Comparison of ENCODE assay signal across 1 cellular context in the genomic region with DNA sequence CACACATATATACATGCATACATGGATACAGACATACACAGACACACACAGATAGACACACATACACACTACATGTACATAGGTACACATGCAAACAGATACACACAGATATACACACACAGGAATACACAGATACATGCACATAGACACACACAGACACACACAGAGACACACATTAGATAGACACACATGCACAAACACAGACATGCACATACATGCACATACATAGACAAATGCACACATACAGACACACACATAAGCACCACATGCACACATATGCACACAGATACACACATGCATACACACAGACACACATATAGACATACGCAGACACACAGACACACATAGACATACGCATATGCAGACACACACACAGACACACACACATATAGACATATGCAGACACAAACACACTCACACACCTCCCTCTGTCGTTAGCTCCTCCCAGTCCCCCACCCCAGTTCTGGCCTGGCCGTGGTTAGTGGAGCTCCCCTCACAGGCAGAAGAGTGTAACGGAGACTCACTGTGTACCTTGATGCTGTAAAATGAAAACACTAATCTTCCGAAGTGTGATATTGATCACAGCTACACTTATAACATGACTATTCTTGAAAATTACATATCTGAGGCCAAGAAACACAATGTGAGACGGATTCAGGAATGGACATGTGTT.
TF ChIP-seq lines count a peak whose summit lies in the region.

No MANE protein-coding gene starts in this region.

TF ChIP-seq in HepG2, 621 proteins besides CTCF, POLR2A, EP300 and RAD21 (continued from another document and continues in another):
- TF ChIP-seq, protein P1, sequence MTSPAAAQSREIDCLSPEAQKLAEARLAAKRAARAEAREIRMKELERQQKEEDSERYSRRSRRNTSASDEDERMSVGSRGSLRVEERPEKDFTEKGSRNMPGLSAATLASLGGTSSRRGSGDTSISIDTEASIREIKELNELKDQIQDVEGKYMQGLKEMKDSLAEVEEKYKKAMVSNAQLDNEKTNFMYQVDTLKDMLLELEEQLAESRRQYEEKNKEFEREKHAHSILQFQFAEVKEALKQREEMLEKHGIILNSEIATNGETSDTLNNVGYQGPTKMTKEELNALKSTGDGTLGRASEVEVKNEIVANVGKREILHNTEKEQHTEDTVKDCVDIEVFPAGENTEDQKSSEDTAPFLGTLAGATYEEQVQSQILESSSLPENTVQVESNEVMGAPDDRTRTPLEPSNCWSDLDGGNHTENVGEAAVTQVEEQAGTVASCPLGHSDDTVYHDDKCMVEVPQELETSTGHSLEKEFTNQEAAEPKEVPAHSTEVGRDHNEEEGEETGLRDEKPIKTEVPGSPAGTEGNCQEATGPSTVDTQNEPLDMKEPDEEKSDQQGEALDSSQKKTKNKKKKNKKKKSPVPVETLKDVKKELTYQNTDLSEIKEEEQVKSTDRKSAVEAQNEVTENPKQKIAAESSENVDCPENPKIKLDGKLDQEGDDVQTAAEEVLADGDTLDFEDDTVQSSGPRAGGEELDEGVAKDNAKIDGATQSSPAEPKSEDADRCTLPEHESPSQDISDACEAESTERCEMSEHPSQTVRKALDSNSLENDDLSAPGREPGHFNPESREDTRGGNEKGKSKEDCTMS (CRISPR knock-in tag; conservative IDR thresholded peaks at IDR 0.05) = no peak
- TF ChIP-seq RFXAP (CRISPR knock-in tag; IDR thresholded peaks at IDR 0.05; ENCODE audit: borderline replicate concordance) (no peak), ZNF160 (CRISPR knock-in tag; IDR thresholded peaks at IDR 0.05) (no peak), ZNF615 (CRISPR knock-in tag; IDR thresholded peaks at IDR 0.05; ENCODE audit: borderline replicate concordance) (no peak), MYC (CRISPR knock-in tag; IDR thresholded peaks at IDR 0.05; ENCODE audit: borderline replicate concordance) (no peak), ZNF430 (CRISPR knock-in tag; IDR thresholded peaks at IDR 0.05) (no peak), ZKSCAN8 (CRISPR knock-in tag; IDR thresholded peaks at IDR 0.05; ENCODE audit: borderline replicate concordance) (no peak), CCDC6 (CRISPR knock-in tag; IDR thresholded peaks at IDR 0.05) (no peak), HDAC6 (IDR thresholded peaks at IDR 0.05; ENCODE audit: low read depth, low read length) (no peak), ZSCAN25 (CRISPR knock-in tag; IDR thresholded peaks at IDR 0.05) (no peak), ZNF138 (CRISPR knock-in tag; IDR thresholded peaks at IDR 0.05; ENCODE audit: low read depth) (no peak), FOXA3 (CRISPR knock-in tag; IDR thresholded peaks at IDR 0.05) (no peak), IRX3 (CRISPR knock-in tag; IDR thresholded peaks at IDR 0.05; ENCODE audit: borderline replicate concordance, low read depth) (no peak), ZNF263 (CRISPR knock-in tag; IDR thresholded peaks at IDR 0.05) (no peak), ZNF329 (CRISPR knock-in tag; IDR thresholded peaks at IDR 0.05; ENCODE audit: low read depth) (no peak), ADNP (CRISPR knock-in tag; IDR thresholded peaks at IDR 0.05) (no peak), KDM3A (CRISPR knock-in tag; IDR thresholded peaks at IDR 0.05; ENCODE audit: low read depth) (no peak), SP1 (IDR thresholded peaks at IDR 0.05) (no peak), SP1 (CRISPR knock-in tag; IDR thresholded peaks at IDR 0.05) (no peak), NCOA5 (CRISPR knock-in tag; IDR thresholded peaks at IDR 0.05) (no peak), CHD2 (IDR thresholded peaks at IDR 0.05; ENCODE audit: low read depth, low read length) (no peak), ZNF367 (CRISPR knock-in tag; IDR thresholded peaks at IDR 0.05; ENCODE audit: borderline replicate concordance) (no peak), SMC3 (IDR thresholded peaks at IDR 0.05; ENCODE audit: low read length) (no peak), JUNB (CRISPR knock-in tag; IDR thresholded peaks at IDR 0.05; ENCODE audit: borderline replicate concordance) (peak; percentile 46; the same call in 1 of the 2 replicates), ZFYVE20 (CRISPR knock-in tag; IDR thresholded peaks at IDR 0.05; ENCODE audit: borderline replicate concordance, low read depth) (no peak), GRHL1 (CRISPR knock-in tag; conservative IDR thresholded peaks at IDR 0.05) (no peak), SRF (IDR thresholded peaks at IDR 0.05; ENCODE audit: low read depth, low read length) (no peak), FOXK2 (IDR thresholded peaks at IDR 0.05) (0 out of 2 replicates have a peak, but pooled peaks have one; percentile 24), NFE2L2 (IDR thresholded peaks at IDR 0.05; ENCODE audit: low read length) (no peak), ATF1 (CRISPR knock-in tag; IDR thresholded peaks at IDR 0.05) (no peak), ZNF703 (CRISPR knock-in tag; IDR thresholded peaks at IDR 0.05; ENCODE audit: borderline replicate concordance) (no peak), NFE2L1 (CRISPR knock-in tag; IDR thresholded peaks at IDR 0.05; ENCODE audit: borderline replicate concordance) (no peak), MED1 (CRISPR knock-in tag; IDR thresholded peaks at IDR 0.05) (no peak), NR3C1 (CRISPR knock-in tag; IDR thresholded peaks at IDR 0.05) (no peak), ZNF34 (CRISPR knock-in tag; IDR thresholded peaks at IDR 0.05; ENCODE audit: borderline replicate concordance) (no peak), MXI1 (IDR thresholded peaks at IDR 0.05; ENCODE audit: borderline replicate concordance, low read depth, low read length) (no peak), ZNF354B (CRISPR knock-in tag; IDR thresholded peaks at IDR 0.05) (no peak), ZNF530 (CRISPR knock-in tag; IDR thresholded peaks at IDR 0.05; ENCODE audit: low read depth) (no peak), ZNF292 (CRISPR knock-in tag; IDR thresholded peaks at IDR 0.05; ENCODE audit: borderline replicate concordance, low read depth) (no peak), TEAD3 (CRISPR knock-in tag; optimal IDR thresholded peaks at IDR 0.05; ENCODE audit: borderline replicate concordance) (no peak)
- TF ChIP-seq, protein P2, sequence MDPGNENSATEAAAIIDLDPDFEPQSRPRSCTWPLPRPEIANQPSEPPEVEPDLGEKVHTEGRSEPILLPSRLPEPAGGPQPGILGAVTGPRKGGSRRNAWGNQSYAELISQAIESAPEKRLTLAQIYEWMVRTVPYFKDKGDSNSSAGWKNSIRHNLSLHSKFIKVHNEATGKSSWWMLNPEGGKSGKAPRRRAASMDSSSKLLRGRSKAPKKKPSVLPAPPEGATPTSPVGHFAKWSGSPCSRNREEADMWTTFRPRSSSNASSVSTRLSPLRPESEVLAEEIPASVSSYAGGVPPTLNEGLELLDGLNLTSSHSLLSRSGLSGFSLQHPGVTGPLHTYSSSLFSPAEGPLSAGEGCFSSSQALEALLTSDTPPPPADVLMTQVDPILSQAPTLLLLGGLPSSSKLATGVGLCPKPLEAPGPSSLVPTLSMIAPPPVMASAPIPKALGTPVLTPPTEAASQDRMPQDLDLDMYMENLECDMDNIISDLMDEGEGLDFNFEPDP (CRISPR knock-in tag; conservative IDR thresholded peaks at IDR 0.05) = no peak
- TF ChIP-seq, protein P3, sequence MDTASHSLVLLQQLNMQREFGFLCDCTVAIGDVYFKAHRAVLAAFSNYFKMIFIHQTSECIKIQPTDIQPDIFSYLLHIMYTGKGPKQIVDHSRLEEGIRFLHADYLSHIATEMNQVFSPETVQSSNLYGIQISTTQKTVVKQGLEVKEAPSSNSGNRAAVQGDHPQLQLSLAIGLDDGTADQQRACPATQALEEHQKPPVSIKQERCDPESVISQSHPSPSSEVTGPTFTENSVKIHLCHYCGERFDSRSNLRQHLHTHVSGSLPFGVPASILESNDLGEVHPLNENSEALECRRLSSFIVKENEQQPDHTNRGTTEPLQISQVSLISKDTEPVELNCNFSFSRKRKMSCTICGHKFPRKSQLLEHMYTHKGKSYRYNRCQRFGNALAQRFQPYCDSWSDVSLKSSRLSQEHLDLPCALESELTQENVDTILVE (CRISPR knock-in tag; IDR thresholded peaks at IDR 0.05) = no peak
- TF ChIP-seq, protein P4, sequence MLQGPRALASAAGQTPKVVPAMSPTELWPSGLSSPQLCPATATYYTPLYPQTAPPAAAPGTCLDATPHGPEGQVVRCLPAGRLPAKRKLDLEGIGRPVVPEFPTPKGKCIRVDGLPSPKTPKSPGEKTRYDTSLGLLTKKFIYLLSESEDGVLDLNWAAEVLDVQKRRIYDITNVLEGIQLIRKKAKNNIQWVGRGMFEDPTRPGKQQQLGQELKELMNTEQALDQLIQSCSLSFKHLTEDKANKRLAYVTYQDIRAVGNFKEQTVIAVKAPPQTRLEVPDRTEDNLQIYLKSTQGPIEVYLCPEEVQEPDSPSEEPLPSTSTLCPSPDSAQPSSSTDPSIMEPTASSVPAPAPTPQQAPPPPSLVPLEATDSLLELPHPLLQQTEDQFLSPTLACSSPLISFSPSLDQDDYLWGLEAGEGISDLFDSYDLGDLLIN (CRISPR knock-in tag; IDR thresholded peaks at IDR 0.05; ENCODE audit: borderline replicate concordance) = no peak
- TF ChIP-seq, protein P5, sequence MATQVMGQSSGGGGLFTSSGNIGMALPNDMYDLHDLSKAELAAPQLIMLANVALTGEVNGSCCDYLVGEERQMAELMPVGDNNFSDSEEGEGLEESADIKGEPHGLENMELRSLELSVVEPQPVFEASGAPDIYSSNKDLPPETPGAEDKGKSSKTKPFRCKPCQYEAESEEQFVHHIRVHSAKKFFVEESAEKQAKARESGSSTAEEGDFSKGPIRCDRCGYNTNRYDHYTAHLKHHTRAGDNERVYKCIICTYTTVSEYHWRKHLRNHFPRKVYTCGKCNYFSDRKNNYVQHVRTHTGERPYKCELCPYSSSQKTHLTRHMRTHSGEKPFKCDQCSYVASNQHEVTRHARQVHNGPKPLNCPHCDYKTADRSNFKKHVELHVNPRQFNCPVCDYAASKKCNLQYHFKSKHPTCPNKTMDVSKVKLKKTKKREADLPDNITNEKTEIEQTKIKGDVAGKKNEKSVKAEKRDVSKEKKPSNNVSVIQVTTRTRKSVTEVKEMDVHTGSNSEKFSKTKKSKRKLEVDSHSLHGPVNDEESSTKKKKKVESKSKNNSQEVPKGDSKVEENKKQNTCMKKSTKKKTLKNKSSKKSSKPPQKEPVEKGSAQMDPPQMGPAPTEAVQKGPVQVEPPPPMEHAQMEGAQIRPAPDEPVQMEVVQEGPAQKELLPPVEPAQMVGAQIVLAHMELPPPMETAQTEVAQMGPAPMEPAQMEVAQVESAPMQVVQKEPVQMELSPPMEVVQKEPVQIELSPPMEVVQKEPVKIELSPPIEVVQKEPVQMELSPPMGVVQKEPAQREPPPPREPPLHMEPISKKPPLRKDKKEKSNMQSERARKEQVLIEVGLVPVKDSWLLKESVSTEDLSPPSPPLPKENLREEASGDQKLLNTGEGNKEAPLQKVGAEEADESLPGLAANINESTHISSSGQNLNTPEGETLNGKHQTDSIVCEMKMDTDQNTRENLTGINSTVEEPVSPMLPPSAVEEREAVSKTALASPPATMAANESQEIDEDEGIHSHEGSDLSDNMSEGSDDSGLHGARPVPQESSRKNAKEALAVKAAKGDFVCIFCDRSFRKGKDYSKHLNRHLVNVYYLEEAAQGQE (IDR thresholded peaks at IDR 0.05; ENCODE audit: borderline replicate concordance in 1 of 2, low read depth in 1 of 2, low read length in 2 of 2) = no peak
- TF ChIP-seq, protein P6, sequence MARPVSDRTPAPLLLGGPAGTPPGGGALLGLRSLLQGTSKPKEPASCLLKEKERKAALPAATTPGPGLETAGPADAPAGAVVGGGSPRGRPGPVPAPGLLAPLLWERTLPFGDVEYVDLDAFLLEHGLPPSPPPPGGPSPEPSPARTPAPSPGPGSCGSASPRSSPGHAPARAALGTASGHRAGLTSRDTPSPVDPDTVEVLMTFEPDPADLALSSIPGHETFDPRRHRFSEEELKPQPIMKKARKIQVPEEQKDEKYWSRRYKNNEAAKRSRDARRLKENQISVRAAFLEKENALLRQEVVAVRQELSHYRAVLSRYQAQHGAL (CRISPR knock-in tag; IDR thresholded peaks at IDR 0.05; ENCODE audit: not compliant biosample characterization) = no peak
- TF ChIP-seq, protein P7, sequence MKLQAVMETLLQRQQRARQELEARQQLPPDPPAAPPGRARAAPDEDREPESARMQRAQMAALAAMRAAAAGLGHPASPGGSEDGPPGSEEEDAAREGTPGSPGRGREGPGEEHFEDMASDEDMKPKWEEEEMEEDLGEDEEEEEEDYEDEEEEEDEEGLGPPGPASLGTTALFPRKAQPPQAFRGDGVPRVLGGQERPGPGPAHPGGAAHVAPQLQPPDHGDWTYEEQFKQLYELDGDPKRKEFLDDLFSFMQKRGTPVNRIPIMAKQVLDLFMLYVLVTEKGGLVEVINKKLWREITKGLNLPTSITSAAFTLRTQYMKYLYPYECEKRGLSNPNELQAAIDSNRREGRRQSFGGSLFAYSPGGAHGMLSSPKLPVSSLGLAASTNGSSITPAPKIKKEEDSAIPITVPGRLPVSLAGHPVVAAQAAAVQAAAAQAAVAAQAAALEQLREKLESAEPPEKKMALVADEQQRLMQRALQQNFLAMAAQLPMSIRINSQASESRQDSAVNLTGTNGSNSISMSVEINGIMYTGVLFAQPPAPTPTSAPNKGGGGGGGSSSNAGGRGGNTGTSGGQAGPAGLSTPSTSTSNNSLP (IDR thresholded peaks at IDR 0.05; ENCODE audit: low read depth, low read length) = no peak
- TF ChIP-seq, protein P8, sequence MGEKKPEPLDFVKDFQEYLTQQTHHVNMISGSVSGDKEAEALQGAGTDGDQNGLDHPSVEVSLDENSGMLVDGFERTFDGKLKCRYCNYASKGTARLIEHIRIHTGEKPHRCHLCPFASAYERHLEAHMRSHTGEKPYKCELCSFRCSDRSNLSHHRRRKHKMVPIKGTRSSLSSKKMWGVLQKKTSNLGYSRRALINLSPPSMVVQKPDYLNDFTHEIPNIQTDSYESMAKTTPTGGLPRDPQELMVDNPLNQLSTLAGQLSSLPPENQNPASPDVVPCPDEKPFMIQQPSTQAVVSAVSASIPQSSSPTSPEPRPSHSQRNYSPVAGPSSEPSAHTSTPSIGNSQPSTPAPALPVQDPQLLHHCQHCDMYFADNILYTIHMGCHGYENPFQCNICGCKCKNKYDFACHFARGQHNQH (CRISPR knock-in tag; IDR thresholded peaks at IDR 0.05) = no peak
